Comparison of ENCODE assay signal across 2 cellular contexts in the genomic region with DNA sequence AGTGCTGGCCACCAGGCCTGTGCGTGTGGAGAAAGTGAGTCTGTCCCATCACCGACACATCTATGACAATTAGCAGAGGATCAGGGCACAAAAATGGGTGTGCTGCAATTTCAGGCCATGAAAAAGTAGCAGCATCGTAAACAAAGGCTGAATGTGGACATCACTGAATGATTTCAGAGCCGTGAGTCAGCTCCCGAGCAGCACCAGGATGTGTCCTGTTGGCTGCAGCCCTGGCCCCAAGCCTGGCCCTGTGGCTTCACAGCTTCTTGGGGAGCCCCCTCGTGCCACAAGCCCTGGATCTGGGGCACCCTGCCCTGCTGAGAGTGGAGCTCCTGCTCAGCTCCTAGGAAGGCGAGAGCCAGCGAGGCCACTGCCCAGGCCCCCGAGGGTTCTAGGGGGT. TPM values are rescaled to one million over a fixed set of nuclear protein-coding genes. Genes with fewer than 3 reads are reported as not detected.
"Had no signal": no experiment of that assay in that cellular context is flagged by ENCODE, and none has a peak within 500 bp of the region (broad histone marks: within the 10 kb centered on the region; RNA-seq: fewer than 3 reads in every experiment).

No MANE protein-coding gene starts in this region.

RNA-seq across cellular contexts. Expression of gene DGCR6, which starts 9.4 kb away (rescaled TPM):
- total RNA-seq: ascending aorta had no signal

RNA-seq across cellular contexts. Expression of gene PRODH, which starts 20.5 kb away (rescaled TPM):
- total RNA-seq: activated naive CD8-positive, alpha-beta T cell treated with anti-CD3 and anti-CD28 coated beads for 36 hours had no signal
